ENCODE assay signal across 14 cellular contexts in the genomic region with DNA sequence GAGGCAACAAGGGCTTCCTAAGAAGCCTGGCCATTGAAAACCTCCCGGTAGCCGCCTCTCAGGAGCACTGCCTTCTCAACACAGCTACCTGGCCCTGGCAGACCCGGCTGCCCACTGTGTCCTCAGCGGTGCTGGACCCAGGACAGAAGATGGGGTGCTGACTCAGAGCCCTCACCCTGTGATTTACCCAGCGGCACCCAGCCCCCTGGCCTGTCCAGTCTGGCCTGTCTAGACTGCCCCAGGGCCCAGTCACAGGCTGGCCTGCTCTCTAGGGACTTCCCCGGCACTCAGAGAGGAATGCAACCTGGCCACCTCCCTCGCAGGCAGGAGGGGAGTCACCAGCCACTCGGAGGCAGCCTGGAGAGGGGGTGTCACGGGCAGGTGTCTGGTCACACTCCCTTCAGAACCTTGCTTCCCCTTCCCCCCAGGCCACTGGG. TPM values are rescaled to one million over a fixed set of nuclear protein-coding genes. Genes with fewer than 3 reads are reported as not detected.
DNase-seq lines count a peak whose midpoint lies in the region; ATAC-seq and TF ChIP-seq lines count a peak whose summit lies in the region.
"Had no signal": no experiment of that assay in that cellular context is flagged by ENCODE, and none has a peak within 500 bp of the region (broad histone marks: within the 10 kb centered on the region; RNA-seq: fewer than 3 reads in every experiment).

No MANE protein-coding gene starts in this region.

- H3K4me3 ChIP-seq in brain microvascular endothelial cell (ENCODE audit: low read depth, low read length) (no peak overlapping the region), right lobe of liver (no peak overlapping the region)
- H3K4me3 ChIP-seq: tibial artery had no signal

- ATAC-seq in right lobe of liver (peak in 3 of 4 donors; percentile 1 to 46 (median 13)), HG03139 (IDR thresholded peaks at IDR 0.05; ENCODE audit: unreplicated experiment) (no peak), HG02763 (IDR thresholded peaks at IDR 0.05; ENCODE audit: unreplicated experiment) (no peak), HG03520 (IDR thresholded peaks at IDR 0.05; ENCODE audit: unreplicated experiment) (no peak)

- no peaks in the 10 kb centered on the region for H3K9me3 ChIP-seq in right lobe of liver
- H3K9me3 ChIP-seq: tibial artery had no signal

- DNase-seq in HK-2 (ENCODE audit: unreplicated experiment) (peak; percentile 87), brain microvascular endothelial cell (peak; percentile 26), right lobe of liver (no peak), GM10266 (ENCODE audit: extremely low spot score) (no peak)
- DNase-seq: ACHN, NCI-H1092, NCI-H526 treated with DMSO at 0.1 percent for 48 hours, SHP77, tibial artery had no signal

- H3K4me1 ChIP-seq in right lobe of liver, result peaks cover 0 to 45% (median 17%) of the 10 kb centered on the region in 4 donors

- peak overlapping the region; percentile 94 for H3K27ac ChIP-seq in 22Rv1
- H3K27ac ChIP-seq in brain microvascular endothelial cell, result no peak overlapping the region
- no peak overlapping the region for H3K27ac ChIP-seq in right lobe of liver
- H3K27ac ChIP-seq: epithelial cell of prostate, tibial artery had no signal

- TF ChIP-seq CTCF in 22Rv1 (IDR thresholded peaks at IDR 0.05), result no peak
- no peak for TF ChIP-seq CTCF in brain microvascular endothelial cell (IDR thresholded peaks at IDR 0.05; ENCODE audit: low read depth, low read length, missing control alignments)
- TF ChIP-seq CTCF in right lobe of liver (IDR thresholded peaks at IDR 0.05), result no peak
- no peak for TF ChIP-seq CTCF in GM10266 (IDR thresholded peaks at IDR 0.05; ENCODE audit: control insufficient read depth, insufficient read depth, low read depth, missing control alignments)

- H3K36me3 ChIP-seq in brain microvascular endothelial cell (replicated peaks), result peaks cover 17% of the 10 kb centered on the region
- no peaks in the 10 kb centered on the region for H3K36me3 ChIP-seq in right lobe of liver

- WGBS in right lobe of liver (ENCODE audit: insufficient coverage, low coverage, low lambda C conversion rate, missing lambda C conversion rate), result no CpG with 5 or more reads among the region's 9 CpGs

- in situ Hi-C loops in brain microvascular endothelial cell (cut with HindIII; ENCODE audit: low pct_ligation_motif_present, low sequenced_read_pairs), result loop anchor here (25.0 kb wide), 1 partner anchor 397 kb away; the partner anchor contains the start of gene CDH15

- no peak for TF ChIP-seq POLR2A in right lobe of liver (IDR thresholded peaks at IDR 0.05)

- H3K27me3 ChIP-seq in brain microvascular endothelial cell (replicated peaks), result no peaks in the 10 kb centered on the region
- no peaks in the 10 kb centered on the region for H3K27me3 ChIP-seq in right lobe of liver
- H3K27me3 ChIP-seq: tibial artery had no signal

- intact Hi-C loops in right lobe of liver (cut with DNase I), result no loop called here

RNA-seq across cellular contexts. Expression of gene PIEZO1, which starts 20.1 kb away (rescaled TPM):
- total RNA-seq in right lobe of liver, result 10 to 100 TPM; 48.9 to 91.9 (median 64.4) TPM

RNA-seq across cellular contexts. Expression of gene CDT1, which starts 38.7 kb away (rescaled TPM):
- total RNA-seq in right lobe of liver, result 1 to 10 TPM in 2 of 6 experiments, under 1 TPM in 4; 0.22 to 9.6 (median 0.42) TPM

RNA-seq across cellular contexts. Expression of gene APRT, which starts 46.8 kb away (rescaled TPM):
- 100 to 1,000 TPM in 2 of 6 experiments, 10 to 100 TPM in 4; 61.4 to 120 (median 74.1) TPM for total RNA-seq in right lobe of liver

RNA-seq across cellular contexts. Expression of gene CTU2, which starts 58.6 kb away (rescaled TPM):
- total RNA-seq in right lobe of liver, result 1 to 10 TPM; 5.0 to 9.5 (median 8.2) TPM

RNA-seq across cellular contexts. Expression of gene RNF166, which starts 58.7 kb away (rescaled TPM):
- total RNA-seq in right lobe of liver, result 10 to 100 TPM in 2 of 6 experiments, 1 to 10 TPM in 4; 8.1 to 12.8 (median 10.0) TPM

Comparison
In these comparisons a context has a peak if more than half of its experiments do, and no peak if none do; other contexts are left out.
1. DNase-seq: peak in HK-2 (single experiment) and brain microvascular endothelial cell (single experiment); none in right lobe of liver (0 of 3) and GM10266 (single experiment).
2. ATAC-seq: peak in right lobe of liver (3 of 4); none in HG03139 (single experiment), HG02763 (single experiment) and HG03520 (single experiment).